Comparison of ENCODE assay signal across 9 cellular contexts in the genomic region with DNA sequence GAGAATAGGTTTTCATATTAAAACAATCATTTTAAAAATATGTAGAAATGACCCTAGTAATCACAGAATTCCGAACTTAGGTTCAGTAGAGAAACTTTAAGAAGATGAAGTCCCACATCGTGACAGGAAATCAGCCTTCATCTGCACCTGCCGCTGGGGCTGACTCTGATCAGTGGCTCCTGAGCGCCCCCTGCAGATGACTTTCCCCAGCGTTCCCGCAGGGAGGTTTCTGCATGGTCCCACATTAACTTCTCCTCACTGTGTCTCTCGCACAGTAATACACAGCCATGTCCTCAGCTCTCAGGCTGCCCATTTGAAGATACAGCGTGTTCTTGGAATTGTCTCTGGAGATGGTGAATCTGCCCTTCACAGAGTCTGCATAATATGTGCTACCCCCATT.
DNase-seq lines count a peak whose midpoint lies in the region; ATAC-seq, FAIRE-seq and TF ChIP-seq lines count a peak whose summit lies in the region.
"Had no signal": no experiment of that assay in that cellular context is flagged by ENCODE, and none has a peak within 500 bp of the region (broad histone marks: within the 10 kb centered on the region; RNA-seq: fewer than 3 reads in every experiment).

No MANE protein-coding gene starts in this region.

- no peak for TF ChIP-seq POLR2A in GM12891 (IDR thresholded peaks at IDR 0.05; ENCODE audit: low read depth, low read length)

- FAIRE-seq in GM12891 (lab: Jason Lieb, UNC): peak; percentile 88

- ATAC-seq in GM19035 (IDR thresholded peaks at IDR 0.05; ENCODE audit: unreplicated experiment): no peak
- ATAC-seq in HG03469 (IDR thresholded peaks at IDR 0.05; ENCODE audit: unreplicated experiment): no peak
- ATAC-seq: body of pancreas had no signal

- no peak for DNase-seq in GM12891 (ENCODE audit: insufficient read length, low spot score)
- peak; percentile 45 for DNase-seq in T follicular helper cell (ENCODE audit: low read depth)
- DNase-seq in activated gamma-delta T cell treated with anti-CD3 and anti-CD28 coated beads, Interleukin-2, amount 50 U/mL, for 16 hours (ENCODE audit: low read depth): peak; percentile 41
- DNase-seq in stimulated activated CD8-positive, alpha-beta memory T cell treated with anti-CD3 and anti-CD28 coated beads, Interleukin-2, amount 100 ng/mL, for 1 hour (ENCODE audit: low read depth in 2 of 2): peak; percentile 10 to 24
- DNase-seq in hepatic stellate cell (ENCODE audit: low spot score): no peak
- DNase-seq in NK-92 treated with Interleukin-12 subunit alpha and Interleukin-12 subunit beta, amount 100 ng/mL, for 24 hours (lab: John Stamatoyannopoulos, UW): no peak

TF ChIP-seq in GM12891, 5 proteins besides CTCF, POLR2A, EP300 and RAD21:
- TF ChIP-seq POU2F2 (IDR thresholded peaks at IDR 0.05; ENCODE audit: low read depth, low read length) (no peak), SPI1 (IDR thresholded peaks at IDR 0.05; ENCODE audit: low read depth, low read length) (no peak), TAF1 (IDR thresholded peaks at IDR 0.05; ENCODE audit: low read depth, low read length) (no peak), POLR2AphosphoS5 (IDR thresholded peaks at IDR 0.05; ENCODE audit: low read depth, low read length) (no peak), PAX5 (IDR thresholded peaks at IDR 0.05; ENCODE audit: insufficient read depth, low read length, severe bottlenecking) (no peak)
TF ChIP-seq in GM12891: peak in this region for 0.

Comparison
In these comparisons a context has a peak if more than half of its experiments do, and no peak if none do; other contexts are left out.
1. DNase-seq: peak in T follicular helper cell (single experiment), activated gamma-delta T cell treated with anti-CD3 and anti-CD28 coated beads, Interleukin-2, amount 50 U/mL, for 16 hours (single experiment) and stimulated activated CD8-positive, alpha-beta memory T cell treated with anti-CD3 and anti-CD28 coated beads, Interleukin-2, amount 100 ng/mL, for 1 hour (2 of 2); none in GM12891 (single experiment), hepatic stellate cell (single experiment) and NK-92 treated with Interleukin-12 subunit alpha and Interleukin-12 subunit beta, amount 100 ng/mL, for 24 hours (single experiment).